14 cellular contexts compared by ENCODE assay signal in genomic region chr12:11805043-11805442, GRCh38.
A peak's percentile ranks its signal among the peaks of the same experiment; 100 is the strongest.
DNase-seq lines count a peak whose midpoint lies in the region; ATAC-seq, FAIRE-seq and TF ChIP-seq lines count a peak whose summit lies in the region.
"Had no signal": no experiment of that assay in that cellular context is flagged by ENCODE, and none has a peak within 500 bp of the region (broad histone marks: within the 10 kb centered on the region; RNA-seq: fewer than 3 reads in every experiment).

No MANE protein-coding gene starts in this region.

- H2BK5ac ChIP-seq in H1 (ENCODE audit: low read depth, low read length) (no peak overlapping the region; the same call in 1 of the 2 replicates), trophoblast cell (ENCODE audit: low read depth, low read length, poor library complexity) (no peak overlapping the region)

- H2BK12ac ChIP-seq in H1 (ENCODE audit: low read depth, low read length) (no peak overlapping the region), trophoblast cell (ENCODE audit: low read length) (no peak overlapping the region)

- H3K4me3 Mint-ChIP-seq in stimulated activated memory B cell treated with anti-CD40 and anti-IgM and Interleukin-4, amounts not matched to agents 10 μg/mL and 1 μg/mL and 100 μg/mL, for 72 hours: no peak overlapping the region
- H3K4me3 Mint-ChIP-seq: brain had no signal

- no peak overlapping the region for H2AFZ ChIP-seq in SK-N-SH (ENCODE audit: low read depth)
- H2AFZ ChIP-seq in H1 (ENCODE audit: low read length): no peak overlapping the region
- H2AFZ ChIP-seq in trophoblast cell (ENCODE audit: insufficient read depth, low read length, poor library complexity): no peak overlapping the region

- no peak overlapping the region for H3K4ac ChIP-seq in H1 (replicated peaks; ENCODE audit: insufficient read length, low read depth, low read length)
- H3K4ac ChIP-seq in trophoblast cell (ENCODE audit: low read depth, low read length): no peak overlapping the region

- H3K9me3 ChIP-seq in SK-N-SH (no peaks in the 10 kb centered on the region), H1 (ENCODE audit: insufficient read depth in 2 of 2, low read depth in 1 of 2, low read length in 1 of 2) (no peaks in the 10 kb centered on the region), trophoblast cell (ENCODE audit: insufficient read depth, low read depth, low read length) (no peaks in the 10 kb centered on the region)

- no peak for TF ChIP-seq POLR2A in H1 (IDR thresholded peaks at IDR 0.05; ENCODE audit: control extremely low read depth in 1 of 2, low read depth in 2 of 2, low read length in 2 of 2)

- no peak overlapping the region for H3K56ac ChIP-seq in H1 (replicated peaks; ENCODE audit: insufficient read length, low read depth, low read length)

- H2AK5ac ChIP-seq in H1 (ENCODE audit: low read depth, low read length) (no peak overlapping the region), trophoblast cell (ENCODE audit: low read length) (no peak overlapping the region)

- no peak for TF ChIP-seq EP300 in SK-N-SH (IDR thresholded peaks at IDR 0.05; ENCODE audit: borderline replicate concordance in 1 of 2, low read depth in 1 of 2, low read length in 1 of 2)
- no peak for TF ChIP-seq EP300 in H1 (IDR thresholded peaks at IDR 0.05; ENCODE audit: borderline replicate concordance in 1 of 2, low read depth in 2 of 2, low read length in 2 of 2)

- H4K20me1 ChIP-seq in SK-N-SH (ENCODE audit: insufficient read depth) (no peaks in the 10 kb centered on the region), H1 (replicated peaks in 1 of 2; ENCODE audit: control insufficient read depth in 1 of 2, insufficient read depth in 2 of 2, low read length in 2 of 2) (no peaks in the 10 kb centered on the region)

- no peaks in the 10 kb centered on the region for H3K9me3 Mint-ChIP-seq in stimulated activated memory B cell treated with anti-CD40 and anti-IgM and Interleukin-4, amounts not matched to agents 10 μg/mL and 1 μg/mL and 100 μg/mL, for 72 hours

- H3K4me1 Mint-ChIP-seq in stimulated activated memory B cell treated with anti-CD40 and anti-IgM and Interleukin-4, amounts not matched to agents 10 μg/mL and 1 μg/mL and 100 μg/mL, for 72 hours: peaks cover 68% of the 10 kb centered on the region

- H3K27me3 ChIP-seq in SK-N-SH (ENCODE audit: insufficient read depth): no peaks in the 10 kb centered on the region
- H3K27me3 ChIP-seq in H1 (replicated peaks in 1 of 4; ENCODE audit: control insufficient read depth in 3 of 4, extremely low read depth in 1 of 4, insufficient read depth in 3 of 4, low read length in 3 of 4): no peaks in the 10 kb centered on the region
- H3K27me3 ChIP-seq in trophoblast cell (ENCODE audit: insufficient read depth, low read length): no peaks in the 10 kb centered on the region

- no peak overlapping the region for H4K91ac ChIP-seq in H1 (replicated peaks; ENCODE audit: insufficient read length, low read length)
- H4K91ac ChIP-seq in trophoblast cell (ENCODE audit: low read depth, low read length): no peak overlapping the region

- TF ChIP-seq CTCF in SK-N-SH (IDR thresholded peaks at IDR 0.05): peak; percentile 31
- peak in 1 of 3 experiments; percentile 18; a peak in 1 of 4 replicates for TF ChIP-seq CTCF in H1 (IDR thresholded peaks at IDR 0.05; ENCODE audit: control extremely low read depth in 1 of 3, insufficient read depth in 1 of 3, low read depth in 1 of 3, low read length in 3 of 3)

- H3K27ac ChIP-seq in SK-N-SH (ENCODE audit: low read depth in 2 of 2, low read length in 1 of 2) (no peak overlapping the region), H1 (ENCODE audit: low read depth, low read length) (no peak overlapping the region), trophoblast cell (ENCODE audit: low read depth, low read length) (no peak overlapping the region)

- no peaks in the 10 kb centered on the region for H3F3A ChIP-seq in SK-N-SH (replicated peaks; ENCODE audit: insufficient read depth)

- H4K5ac ChIP-seq in H1 (ENCODE audit: insufficient read length, low read depth, low read length): no peak overlapping the region

- ATAC-seq in SK-N-SH treated with all-trans-retinoic acid at 6 μM for 48 hours: no peak
- ATAC-seq in stimulated activated memory B cell treated with anti-CD40 and anti-IgM and Interleukin-4, amounts not matched to agents 10 μg/mL and 1 μg/mL and 100 μg/mL, for 72 hours: no peak
- no peak for ATAC-seq in HG02973 (IDR thresholded peaks at IDR 0.05; ENCODE audit: unreplicated experiment)
- ATAC-seq: right cardiac atrium had no signal

- DNase-seq in SK-N-SH (no peak), MV-4-11 (lab: John Stamatoyannopoulos, UW) (peak; percentile 18), H1 (ENCODE audit: low read depth in 1 of 2, low spot score in 2 of 2) (no peak), trophoblast cell (no peak), T-helper 1 cell (no peak)
- DNase-seq: activated CD4-positive, CD25-positive, alpha-beta regulatory T cell; activated T-cell treated with anti-CD3 and anti-CD28 coated beads, Interleukin-2, amount 50 U/mL, for 48 hours; NCI-H1105; NCI-H524 treated with DMSO at 0.1 percent for 48 hours; right cardiac atrium had no signal

- H3K79me2 ChIP-seq in SK-N-SH (ENCODE audit: insufficient read depth): peaks cover 32% of the 10 kb centered on the region; the same call in 1 of the 2 replicates
- H3K79me2 ChIP-seq in H1 (ENCODE audit: control insufficient read depth in 1 of 2, insufficient read depth in 2 of 2, low read length in 2 of 2): no peaks in the 10 kb centered on the region
- H3K79me2 ChIP-seq in trophoblast cell (ENCODE audit: control insufficient read depth, insufficient read depth, low read length, poor library complexity): no peaks in the 10 kb centered on the region

- no peak overlapping the region for H4K12ac ChIP-seq in trophoblast cell (ENCODE audit: low read depth, low read length)

- H2BK120ac ChIP-seq in H1 (replicated peaks; ENCODE audit: low read depth, low read length): no peak overlapping the region
- H2BK120ac ChIP-seq in trophoblast cell (ENCODE audit: insufficient read depth, low read length, poor library complexity): no peak overlapping the region

- peaks cover 4% of the 10 kb centered on the region; the same call in 1 of the 2 replicates for H3K79me1 ChIP-seq in H1 (ENCODE audit: low read depth, low read length)
- no peaks in the 10 kb centered on the region for H3K79me1 ChIP-seq in trophoblast cell (ENCODE audit: low read length)

- H4K8ac ChIP-seq in H1 (ENCODE audit: extremely low read depth, insufficient read depth, low read length) (no peak overlapping the region), trophoblast cell (ENCODE audit: low read depth, low read length) (no peak overlapping the region)

- H3K23me2 ChIP-seq in H1 (ENCODE audit: low read depth, low read length): no peaks in the 10 kb centered on the region

- H3K14ac ChIP-seq in H1 (ENCODE audit: insufficient read length) (no peak overlapping the region), trophoblast cell (ENCODE audit: low read length) (no peak overlapping the region)

- H3K4me3 ChIP-seq in SK-N-SH (ENCODE audit: low read depth in 2 of 2, low read length in 1 of 2) (no peak overlapping the region), H1 (ENCODE audit: extremely low read depth in 1 of 4, insufficient read depth in 2 of 4, low read depth in 3 of 4, low read length in 4 of 4) (no peak overlapping the region), trophoblast cell (ENCODE audit: low read depth, low read length) (no peak overlapping the region)

- no peaks in the 10 kb centered on the region; a peak in 1 of 4 replicates for H3K4me1 ChIP-seq in SK-N-SH (ENCODE audit: control insufficient read depth in 1 of 2, insufficient read depth in 2 of 2, low read depth in 1 of 2, low read length in 1 of 2)
- peaks cover 0 to 3% (median 2%) of the 10 kb centered on the region in 4 experiments; a peak in 1 of 7 replicates for H3K4me1 ChIP-seq in H1 (replicated peaks in 1 of 4; ENCODE audit: control insufficient read depth in 3 of 4, insufficient read depth in 4 of 4, low read length in 3 of 4)
- peaks cover 7 to 11% of the 10 kb centered on the region in 2 experiments for H3K4me1 ChIP-seq in trophoblast cell (ENCODE audit: control insufficient read depth in 1 of 2, insufficient read depth in 2 of 2, low read length in 2 of 2)

- no peak overlapping the region for H3K18ac ChIP-seq in H1 (ENCODE audit: extremely low read depth, low read length)
- no peak overlapping the region for H3K18ac ChIP-seq in trophoblast cell (ENCODE audit: low read length)

- H3K36me3 ChIP-seq in SK-N-SH (replicated peaks in 1 of 2; ENCODE audit: control insufficient read depth in 1 of 2, insufficient read depth in 2 of 2, low read length in 1 of 2) (peaks cover 4 to 5% of the 10 kb centered on the region in 2 experiments), H1 (ENCODE audit: control insufficient read depth in 2 of 4, insufficient read depth in 4 of 4, low read length in 3 of 4) (no peaks in the 10 kb centered on the region), trophoblast cell (ENCODE audit: control insufficient read depth in 1 of 2, insufficient read depth in 2 of 2, low read length in 2 of 2) (peaks cover 0 to 2% of the 10 kb centered on the region in 2 experiments)

- peaks cover 62% of the 10 kb centered on the region for H3K36me3 Mint-ChIP-seq in stimulated activated memory B cell treated with anti-CD40 and anti-IgM and Interleukin-4, amounts not matched to agents 10 μg/mL and 1 μg/mL and 100 μg/mL, for 72 hours
- H3K36me3 Mint-ChIP-seq: brain had no signal

- H3K9ac ChIP-seq in SK-N-SH (no peak overlapping the region), H1 (replicated peaks in 1 of 4; ENCODE audit: extremely low read depth in 1 of 4, low read depth in 3 of 4, low read length in 3 of 4) (no peak overlapping the region), trophoblast cell (ENCODE audit: low read length) (no peak overlapping the region)

- H3K27me3 Mint-ChIP-seq in stimulated activated memory B cell treated with anti-CD40 and anti-IgM and Interleukin-4, amounts not matched to agents 10 μg/mL and 1 μg/mL and 100 μg/mL, for 72 hours: no peaks in the 10 kb centered on the region
- H3K27me3 Mint-ChIP-seq: brain had no signal

- FAIRE-seq in H1 (lab: Jason Lieb, UNC): no peak

- H3K9me2 ChIP-seq in SK-N-SH: no peaks in the 10 kb centered on the region

- TF ChIP-seq RAD21 in SK-N-SH (IDR thresholded peaks at IDR 0.05; ENCODE audit: low read length): 0 out of 2 replicates have a peak, but pooled peaks have one; percentile 4
- TF ChIP-seq RAD21 in H1 (IDR thresholded peaks at IDR 0.05 in 1 of 2, conservative IDR thresholded peaks at IDR 0.05 in 1 of 2; ENCODE audit: low read depth in 2 of 2, low read length in 2 of 2): peak; percentile 16 to 43; a peak in 3 of 4 replicates

- peak overlapping the region; percentile 88 for H3K27ac Mint-ChIP-seq in stimulated activated memory B cell treated with anti-CD40 and anti-IgM and Interleukin-4, amounts not matched to agents 10 μg/mL and 1 μg/mL and 100 μg/mL, for 72 hours
- H3K27ac Mint-ChIP-seq: brain had no signal

- H2BK15ac ChIP-seq in H1 (ENCODE audit: low read length): 0 out of 2 replicates have a peak overlapping the region, but pooled peaks have one; percentile 23

- no peak overlapping the region for H3K23ac ChIP-seq in H1 (ENCODE audit: insufficient read length)
- no peak overlapping the region for H3K23ac ChIP-seq in trophoblast cell (ENCODE audit: low read length)

- H3K4me2 ChIP-seq in SK-N-SH (no peak overlapping the region), H1 (ENCODE audit: insufficient read depth in 1 of 2, low read depth in 2 of 2, low read length in 2 of 2) (no peak overlapping the region), trophoblast cell (ENCODE audit: low read length) (no peak overlapping the region)

- H2BK20ac ChIP-seq in H1 (ENCODE audit: low read length): no peak overlapping the region

- 84% methylated on average over 3 of the region's 3 CpGs for WGBS in SK-N-SH (ENCODE audit: low lambda C conversion rate)
- WGBS in H1 (ENCODE audit: extremely low coverage in 1 of 2, insufficient coverage in 1 of 2, insufficient read length in 1 of 2, insufficient replicate concordance in 2 of 2, low coverage in 1 of 2, low lambda C conversion rate in 2 of 2, missing lambda C conversion rate in 1 of 2), 2 experiments: 74% methylated on average over 3 of the region's 3 CpGs; no CpG with 5 or more reads in 1 of the 2 experiments
- WGBS in trophoblast cell (ENCODE audit: extremely low coverage, insufficient coverage, insufficient read length): no CpG with 5 or more reads among the region's 3 CpGs

- POLR2A ChIA-PET in SK-N-SH (lab: Yijun Ruan, JAX) (no interaction called here), H1 (lab: Charles Lee; ENCODE audit: partially characterized antibody) (no interaction called here)

- CTCF ChIA-PET in SK-N-SH (lab: Yijun Ruan, JAX) (interaction anchor here (0.7 to 1.0 kb wide), 2 partner anchors 8 to 623 kb away, joined by 3 to 4 read pairs; no protein-coding TSS in a partner anchor), H1 (lab: Charles Lee; ENCODE audit: partially characterized antibody) (interaction anchor here (0.6 to 2.5 kb wide), 16 partner anchors 9 to 84 kb away, joined by 3 to 13 read pairs (median 4); no protein-coding TSS in a partner anchor)

Comparison
In these comparisons a context has a peak if more than half of its experiments do, and no peak if none do; other contexts are left out.
1. Of the 17 proteins assayed by ChIP-seq in both H1 and SK-N-SH: peak only in H1: none; only in SK-N-SH: none; in both: RAD21; in neither: 15; mixed calls (peak in some experiments, not most) for 1.